ENCODE assay signal across 17 cellular contexts in the genomic region with DNA sequence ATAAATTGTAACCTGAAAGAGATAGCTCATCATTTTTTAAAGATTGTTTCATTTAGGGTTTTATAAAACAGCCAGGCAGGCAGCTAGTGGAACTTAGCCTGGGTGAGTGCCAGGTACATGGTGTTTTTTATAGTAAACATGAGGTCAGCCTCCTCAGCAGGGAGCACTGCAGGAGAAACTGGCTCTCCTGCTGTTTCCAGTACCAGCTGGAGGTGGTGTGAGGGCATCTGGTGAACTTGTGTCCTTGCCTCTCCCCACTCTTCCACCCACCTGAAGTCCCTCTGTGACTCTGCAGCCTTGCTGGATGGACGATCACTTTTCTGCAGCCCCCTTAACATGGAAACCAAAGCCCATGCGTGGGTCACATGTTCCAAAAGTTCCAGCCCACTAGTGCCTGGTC.
A peak's percentile ranks its signal among the peaks of the same experiment; 100 is the strongest.
DNase-seq lines count a peak whose midpoint lies in the region; ATAC-seq, FAIRE-seq and TF ChIP-seq lines count a peak whose summit lies in the region.
"Had no signal": no experiment of that assay in that cellular context is flagged by ENCODE, and none has a peak within 500 bp of the region (broad histone marks: within the 10 kb centered on the region; RNA-seq: fewer than 3 reads in every experiment).

No MANE protein-coding gene starts in this region.

- H4K5ac ChIP-seq in H9 (ENCODE audit: insufficient read length, low read depth, low read length), result no peak overlapping the region

- H3K79me2 ChIP-seq in endothelial cell of umbilical vein (ENCODE audit: control insufficient read depth, insufficient read depth, low read length) (no peaks in the 10 kb centered on the region), H9 (ENCODE audit: insufficient read depth, low read length) (no peaks in the 10 kb centered on the region)

- H3K4me3 Mint-ChIP-seq in mesothelial cell of epicardium (no peak overlapping the region), H9 (no peak overlapping the region)
- H3K4me3 Mint-ChIP-seq: activated naive CD8-positive, alpha-beta T cell had no signal

- no peak overlapping the region for H3T11ph ChIP-seq in H9 (ENCODE audit: low read length)

- TF ChIP-seq POLR2A in endothelial cell of umbilical vein (IDR thresholded peaks at IDR 0.05; ENCODE audit: low read depth, low read length), result no peak

- H2AK5ac ChIP-seq in H9 (ENCODE audit: insufficient read length, low read length), result no peak overlapping the region

- H3K4ac ChIP-seq in H9 (ENCODE audit: low read depth, low read length), result no peak overlapping the region

- H3K14ac ChIP-seq in H9 (ENCODE audit: insufficient read depth, low read length), result no peak overlapping the region

- no TSS peak for BruUV-seq in endothelial cell of umbilical vein (replicated peaks; lab: Mats Ljungman, UMichigan)

- TF ChIP-seq CTCF in endothelial cell of umbilical vein (IDR thresholded peaks at IDR 0.05; ENCODE audit: extremely low read depth in 1 of 2, insufficient read depth in 1 of 2, low read depth in 1 of 2, low read length in 2 of 2) (no peak), psoas muscle (IDR thresholded peaks at IDR 0.05) (no peak), mesothelial cell of epicardium (IDR thresholded peaks at IDR 0.05; ENCODE audit: unreplicated experiment) (no peak), H9 (conservative IDR thresholded peaks at IDR 0.05) (no peak), foreskin keratinocyte (conservative IDR thresholded peaks at IDR 0.05) (no peak)

- no peak overlapping the region for H2BK120ac ChIP-seq in H9 (ENCODE audit: low read depth, low read length, poor library complexity, severe bottlenecking)

- dilution Hi-C loops in endothelial cell of umbilical vein (cut with MboI; ENCODE audit: extremely low pct_ligation_motif_present, low sequenced_read_pairs), result no loop called here

- peaks cover 28% of the 10 kb centered on the region for H3K27me3 Mint-ChIP-seq in mesothelial cell of epicardium (ENCODE audit: low read depth)
- H3K27me3 Mint-ChIP-seq in H9 (ENCODE audit: low read depth), result peaks cover 16% of the 10 kb centered on the region

- H3K27ac Mint-ChIP-seq in mesothelial cell of epicardium, result no peak overlapping the region
- no peak overlapping the region for H3K27ac Mint-ChIP-seq in H9
- H3K27ac Mint-ChIP-seq: activated naive CD8-positive, alpha-beta T cell; IgD-negative memory B cell had no signal

- H3K27me3 ChIP-seq in endothelial cell of umbilical vein (ENCODE audit: control insufficient read depth in 2 of 2, insufficient read depth in 2 of 2, low read length in 2 of 2) (no peaks in the 10 kb centered on the region), psoas muscle (ENCODE audit: insufficient read depth in 3 of 3, low read length in 2 of 3) (peaks cover 0 to 2% (median 0%) of the 10 kb centered on the region in 3 donors), H9 (ENCODE audit: insufficient read depth, low read length) (no peaks in the 10 kb centered on the region), foreskin keratinocyte (peaks cover 4% of the 10 kb centered on the region)
- H3K27me3 ChIP-seq: BLaER1 had no signal

- no peak overlapping the region for H3K56ac ChIP-seq in H9 (ENCODE audit: insufficient read length, low read depth, low read length)

- no peaks in the 10 kb centered on the region for H3K79me1 ChIP-seq in H9 (ENCODE audit: insufficient read depth, low read depth, low read length, poor library complexity, severe bottlenecking)

- POLR2A ChIA-PET in endothelial cell of umbilical vein (lab: Charles Lee), result no interaction called here

- H3K27ac ChIP-seq in endothelial cell of umbilical vein (ENCODE audit: insufficient read depth, low read depth, low read length) (no peak overlapping the region), psoas muscle (no peak overlapping the region), H9 (ENCODE audit: insufficient read length, low read depth, low read length) (no peak overlapping the region), foreskin keratinocyte (no peak overlapping the region)
- H3K27ac ChIP-seq: BLaER1 had no signal

- intact Hi-C loops in endothelial cell of umbilical vein (cut with micrococcal nuclease) (no loop called here), psoas muscle (cut with DNase I) (loop anchor here in 1 of 2 donors (5.0 kb wide), 1 partner anchor 90 kb away; no protein-coding TSS in a partner anchor)

- H4K20me1 ChIP-seq in endothelial cell of umbilical vein (replicated peaks; ENCODE audit: control insufficient read depth, extremely low read depth, insufficient read depth, low read length) (no peaks in the 10 kb centered on the region), H9 (ENCODE audit: control insufficient read depth, insufficient read depth, insufficient read length) (no peaks in the 10 kb centered on the region)
- H4K20me1 ChIP-seq: BLaER1 had no signal

- H3K4me2 ChIP-seq in endothelial cell of umbilical vein (ENCODE audit: insufficient read depth, low read length), result no peak overlapping the region
- no peak overlapping the region for H3K4me2 ChIP-seq in H9 (ENCODE audit: insufficient read depth, insufficient read length, low read length)
- H3K4me2 ChIP-seq: BLaER1 had no signal

- H3K9me1 ChIP-seq in endothelial cell of umbilical vein (replicated peaks; ENCODE audit: control insufficient read depth, extremely low read depth, insufficient read depth, low read length), result no peaks in the 10 kb centered on the region

- whole genome bisulfite sequencing in psoas muscle, 3 donors, result 49 to 69% (median 61%) methylated on average over 2 of the region's 2 CpGs
- no CpG with 5 or more reads among the region's 2 CpGs for WGBS in H9 (ENCODE audit: extremely low coverage, insufficient read length, low lambda C conversion rate)

- H3K23me2 ChIP-seq in H9 (ENCODE audit: insufficient read length, low read depth, low read length, poor library complexity, severe bottlenecking), result no peaks in the 10 kb centered on the region

- H3K4me3 ChIP-seq in endothelial cell of umbilical vein (replicated peaks in 1 of 3; ENCODE audit: insufficient read depth in 1 of 3, low read depth in 1 of 3, low read length in 3 of 3) (no peak overlapping the region), psoas muscle (no peak overlapping the region)
- H3K4me3 ChIP-seq: BLaER1 had no signal

- no peak overlapping the region for H2BK12ac ChIP-seq in H9 (ENCODE audit: insufficient read length, low read depth, low read length)

- no peak overlapping the region for H4K8ac ChIP-seq in H9 (replicated peaks; ENCODE audit: insufficient read length, low read depth, low read length)

- H3K36me3 Mint-ChIP-seq in mesothelial cell of epicardium (no peaks in the 10 kb centered on the region), H9 (ENCODE audit: insufficient read depth in 1 of 3, low read depth in 3 of 3) (peaks cover 4 to 16% (median 7%) of the 10 kb centered on the region in 3 experiments; a peak in 5 of 7 replicates)
- H3K36me3 Mint-ChIP-seq: activated naive CD8-positive, alpha-beta T cell had no signal

- DNase-seq in COR-L47 (lab: John Stamatoyannopoulos, UW), result peak; percentile 60
- peak; percentile 66 for DNase-seq in M059J (ENCODE audit: low read depth)
- peak; percentile 39 for DNase-seq in endothelial cell of umbilical vein (ENCODE audit: low read depth, low spot score)
- DNase-seq in psoas muscle, result no peak
- DNase-seq in mesothelial cell of epicardium (ENCODE audit: low spot score in 2 of 2, unreplicated experiment in 2 of 2), result no peak
- DNase-seq in H9, result no peak
- DNase-seq in foreskin keratinocyte, result no peak
- DNase-seq: DND-41, mesenchymal stem cell, OCI-M1, SW 1271 had no signal

- H3K9me3 ChIP-seq in endothelial cell of umbilical vein (replicated peaks; ENCODE audit: control insufficient read depth, insufficient read depth, low read length) (no peaks in the 10 kb centered on the region), psoas muscle (no peaks in the 10 kb centered on the region), H9 (ENCODE audit: control insufficient read depth, low read depth, low read length) (no peaks in the 10 kb centered on the region)

- no peak for FAIRE-seq in endothelial cell of umbilical vein (lab: Jason Lieb, UNC)
- FAIRE-seq: colon had no signal

- H3K36me3 ChIP-seq in endothelial cell of umbilical vein (ENCODE audit: control insufficient read depth in 2 of 2, extremely low read depth in 1 of 2, insufficient read depth in 2 of 2, low read length in 2 of 2) (no peaks in the 10 kb centered on the region), psoas muscle (ENCODE audit: insufficient read depth in 1 of 2, low read depth in 1 of 2) (no peaks in the 10 kb centered on the region)
- H3K36me3 ChIP-seq: BLaER1 had no signal

- H3K18ac ChIP-seq in H9 (ENCODE audit: insufficient read length, low read depth, low read length), result no peak overlapping the region

- CTCF ChIA-PET in endothelial cell of umbilical vein (lab: Charles Lee), result interaction anchor here (1.2 kb wide), 1 partner anchor 187 kb away, joined by 3 read pairs; no protein-coding TSS in a partner anchor

- no peak overlapping the region for H4K91ac ChIP-seq in H9 (ENCODE audit: insufficient read length, low read depth, low read length)

- H3K4me1 ChIP-seq in endothelial cell of umbilical vein (ENCODE audit: control insufficient read depth, extremely low read depth, insufficient read depth, low read length) (peaks cover 1% of the 10 kb centered on the region), psoas muscle (peaks cover 20% of the 10 kb centered on the region), H9 (ENCODE audit: insufficient read depth, low read length) (no peaks in the 10 kb centered on the region), foreskin keratinocyte (no peaks in the 10 kb centered on the region)

- peaks cover 22% of the 10 kb centered on the region for H3K4me1 Mint-ChIP-seq in mesothelial cell of epicardium
- H3K4me1 Mint-ChIP-seq in H9, result peaks cover 6 to 8% of the 10 kb centered on the region in 2 experiments; a peak in 3 of 4 replicates
- H3K4me1 Mint-ChIP-seq: IgD-negative memory B cell had no signal

- H3K23ac ChIP-seq in H9 (ENCODE audit: insufficient read length, low read depth, low read length), result no peak overlapping the region

- H2BK5ac ChIP-seq in H9 (ENCODE audit: insufficient read length, low read length), result no peak overlapping the region

- H2BK20ac ChIP-seq in H9 (ENCODE audit: low read depth, low read length, poor library complexity, severe bottlenecking), result no peak overlapping the region

- H2BK15ac ChIP-seq in H9 (ENCODE audit: low read depth, low read length), result no peak overlapping the region

- no peak overlapping the region for H2AFZ ChIP-seq in endothelial cell of umbilical vein (ENCODE audit: low read depth, low read length)
- H2AFZ ChIP-seq in H9 (ENCODE audit: low read length), result no peak overlapping the region

- H3K9me3 Mint-ChIP-seq in mesothelial cell of epicardium (peaks cover 20% of the 10 kb centered on the region), H9 (peaks cover 12 to 30% of the 10 kb centered on the region in 2 experiments)

- H3K9ac ChIP-seq in endothelial cell of umbilical vein (replicated peaks; ENCODE audit: extremely low read depth, insufficient read depth, low read length) (no peak overlapping the region), H9 (ENCODE audit: extremely low read depth, insufficient read length, low read length) (no peak overlapping the region)
- H3K9ac ChIP-seq: BLaER1 had no signal

- ATAC-seq in psoas muscle (peak; percentile 65 to 85 (median 80)), foreskin keratinocyte (no peak), HG02970 (IDR thresholded peaks at IDR 0.05; ENCODE audit: low FRiP score, unreplicated experiment) (no peak)
- ATAC-seq: activated CD4-positive, CD25-positive, alpha-beta regulatory T cell treated with anti-CD3 and anti-CD28 coated beads, Interleukin-2, amount 50 U/mL, for 24 hours had no signal

Comparison
In these comparisons a context has a peak if more than half of its experiments do, and no peak if none do; other contexts are left out.
1. DNase-seq: peak in COR-L47 (single experiment), M059J (single experiment) and endothelial cell of umbilical vein (single experiment); none in psoas muscle (0 of 2), mesothelial cell of epicardium (0 of 2), H9 (single experiment) and foreskin keratinocyte (0 of 2).
2. ATAC-seq: peak in psoas muscle (4 of 4); none in foreskin keratinocyte (single experiment) and HG02970 (single experiment).